Comparison of ENCODE assay signal across 8 cellular contexts in the genomic region with DNA sequence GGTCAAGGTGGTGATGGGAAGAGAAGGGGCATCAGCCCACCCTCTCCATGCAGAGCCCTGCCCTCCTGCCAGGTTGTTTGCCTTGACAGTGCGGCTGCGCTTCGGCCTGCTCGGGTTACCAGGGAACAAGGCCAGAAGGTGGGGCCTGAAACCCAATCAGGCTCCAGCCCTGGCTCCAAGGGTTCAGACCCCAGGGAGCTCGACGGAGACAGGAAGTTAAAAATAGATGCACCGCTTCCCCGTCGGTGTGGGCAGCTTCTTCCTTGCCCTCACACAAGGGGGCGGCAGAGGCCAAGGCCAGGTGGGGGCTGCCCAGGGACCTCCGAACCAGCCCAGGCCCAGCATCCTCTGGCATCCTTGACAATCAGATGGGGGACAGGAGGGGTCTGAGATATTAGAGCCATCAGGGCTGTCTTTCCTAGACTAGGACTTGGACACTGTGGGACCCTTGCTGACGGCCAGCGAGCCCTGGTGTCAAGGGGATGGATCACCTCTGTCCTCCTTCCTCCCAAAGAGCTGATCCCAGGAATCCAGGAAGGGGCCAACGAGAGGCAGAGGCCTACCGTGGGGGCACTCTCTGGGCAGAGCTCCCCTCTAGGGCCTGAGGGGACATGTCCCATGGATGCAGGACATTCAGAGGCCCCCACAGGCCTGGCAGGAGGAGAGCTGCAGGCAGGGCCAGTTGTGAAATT.
A peak's percentile ranks its signal among the peaks of the same experiment; 100 is the strongest.
DNase-seq lines count a peak whose midpoint lies in the region; ATAC-seq, FAIRE-seq and TF ChIP-seq lines count a peak whose summit lies in the region.

No MANE protein-coding gene starts in this region.

- no peak overlapping the region for H3K4me3 ChIP-seq in astrocyte (ENCODE audit: insufficient read depth, low read depth, low read length)

- H3K27ac Mint-ChIP-seq in astrocyte (ENCODE audit: unreplicated experiment), result no peak overlapping the region
- no peak overlapping the region for H3K27ac Mint-ChIP-seq in type B pancreatic cell

- H3K4me2 ChIP-seq in astrocyte (ENCODE audit: low read length), result no peak overlapping the region

- H3K79me2 ChIP-seq in astrocyte (ENCODE audit: insufficient read depth, low read length), result no peaks in the 10 kb centered on the region

- no peaks in the 10 kb centered on the region for H3K4me1 ChIP-seq in astrocyte (ENCODE audit: insufficient read depth, low read length)

- H3K9me3 ChIP-seq in astrocyte (ENCODE audit: insufficient read depth, low read depth, low read length), result peaks cover 3% of the 10 kb centered on the region

- ATAC-seq in HG03571 (IDR thresholded peaks at IDR 0.05; ENCODE audit: unreplicated experiment), result no peak

- H3K9ac ChIP-seq in astrocyte (ENCODE audit: low read length), result no peak overlapping the region

- H3K36me3 ChIP-seq in astrocyte (ENCODE audit: insufficient read depth, low read length), result no peaks in the 10 kb centered on the region

- H3K4me3 Mint-ChIP-seq in astrocyte (ENCODE audit: unreplicated experiment), result no peak overlapping the region
- H3K4me3 Mint-ChIP-seq in type B pancreatic cell, result no peak overlapping the region

- peak; percentile 53 to 60 for DNase-seq in SHP77 (lab: John Stamatoyannopoulos, UW)
- no peak for DNase-seq in SHP77 treated with DMSO at 0.1 percent for 48 hours (lab: John Stamatoyannopoulos, UW)
- DNase-seq in NCI-H2171 treated with DMSO at 0.1 percent for 48 hours (lab: John Stamatoyannopoulos, UW), result peak; percentile 92
- no peak for DNase-seq in astrocyte (ENCODE audit: low read depth)
- peak; percentile 79 for DNase-seq in left kidney (ENCODE audit: low read depth, low spot score)
- no peak for DNase-seq in type B pancreatic cell (ENCODE audit: extremely low spot score, unreplicated experiment)
- no peak for DNase-seq in activated CD4-positive, CD25-positive, alpha-beta regulatory T cell (lab: John Stamatoyannopoulos, UW)

- TF ChIP-seq CTCF in astrocyte (IDR thresholded peaks at IDR 0.05; ENCODE audit: insufficient read depth, low read depth, low read length) (peak; percentile 34), type B pancreatic cell (conservative IDR thresholded peaks at IDR 0.05) (peak; percentile 66)

- no peak overlapping the region for H3K27ac ChIP-seq in astrocyte (ENCODE audit: low read depth, low read length)

- H3K27me3 ChIP-seq in astrocyte (ENCODE audit: insufficient read depth, low read length), result no peaks in the 10 kb centered on the region

- no peaks in the 10 kb centered on the region for H3K9me3 Mint-ChIP-seq in astrocyte (ENCODE audit: unreplicated experiment)
- H3K9me3 Mint-ChIP-seq in type B pancreatic cell, result no peaks in the 10 kb centered on the region

- H3K4me1 Mint-ChIP-seq in astrocyte (ENCODE audit: low read depth, unreplicated experiment) (no peaks in the 10 kb centered on the region), type B pancreatic cell (ENCODE audit: unreplicated experiment) (peaks cover 12% of the 10 kb centered on the region)

- no peak for FAIRE-seq in astrocyte (lab: Jason Lieb, UNC)

- H3K36me3 Mint-ChIP-seq in astrocyte (ENCODE audit: low read depth, unreplicated experiment) (no peaks in the 10 kb centered on the region), type B pancreatic cell (no peaks in the 10 kb centered on the region)

- peaks cover 6% of the 10 kb centered on the region for H3K27me3 Mint-ChIP-seq in astrocyte (ENCODE audit: low read depth, unreplicated experiment)
- no peaks in the 10 kb centered on the region for H3K27me3 Mint-ChIP-seq in type B pancreatic cell

- no peaks in the 10 kb centered on the region for H4K20me1 ChIP-seq in astrocyte (ENCODE audit: insufficient read depth, low read length)

- no peak overlapping the region for H2AFZ ChIP-seq in astrocyte (ENCODE audit: low read depth, low read length)

Comparison
In these comparisons a context has a peak if more than half of its experiments do, and no peak if none do; other contexts are left out.
1. DNase-seq: peak in SHP77 (2 of 2), NCI-H2171 treated with DMSO at 0.1 percent for 48 hours (single experiment) and left kidney (single experiment); none in SHP77 treated with DMSO at 0.1 percent for 48 hours (single experiment), astrocyte (single experiment), type B pancreatic cell (single experiment) and activated CD4-positive, CD25-positive, alpha-beta regulatory T cell (0 of 4).